In genomic region chr4:15015170-15015569, GRCh38 we compare ENCODE assay signal across 26 cellular contexts.
"Had no signal": no experiment of that assay in that cellular context is flagged by ENCODE, and none has a peak within 500 bp of the region (broad histone marks: within the 10 kb centered on the region; RNA-seq: fewer than 3 reads in every experiment).

No MANE protein-coding gene starts in this region.

- H3K9me3 ChIP-seq: left ventricle myocardium inferior, sigmoid colon, stomach, vagina had no signal

- H3K4me2 ChIP-seq: smooth muscle cell had no signal

- H3K27ac ChIP-seq: left ventricle myocardium inferior, vagina had no signal

- FAIRE-seq: endothelial cell of umbilical vein had no signal

- H3K27ac Mint-ChIP-seq: activated naive CD4-positive, alpha-beta T cell treated with anti-CD3 and anti-CD28 coated beads, Interleukin-2, amount 10 ng/mL, durations not matched to agents 7 days and 5 days; activated naive CD8-positive, alpha-beta T cell treated with anti-CD3 and anti-CD28 coated beads, Interleukin-2, amount 50 U/mL, for 24 hours; activated T-cell treated with anti-CD3 and anti-CD28 coated beads, Interleukin-2, amount 50 U/mL, for 72 hours; brain; nephron; stimulated activated memory B cell treated with anti-CD40 and anti-IgM and Interleukin-4, amounts not matched to agents 10 μg/mL and 1 μg/mL and 100 μg/mL, for 72 hours; T-cell; WTC11 had no signal

- H3K9me3 Mint-ChIP-seq: activated naive CD4-positive, alpha-beta T cell treated with anti-CD3 and anti-CD28 coated beads, Interleukin-2, amount 10 ng/mL, durations not matched to agents 7 days and 5 days; activated naive CD8-positive, alpha-beta T cell treated with anti-CD3 and anti-CD28 coated beads, Interleukin-2, amount 50 U/mL, for 24 hours; activated T-cell treated with anti-CD3 and anti-CD28 coated beads, Interleukin-2, amount 50 U/mL, for 72 hours; brain; effector memory CD8-positive, alpha-beta T cell; nephron; stimulated activated memory B cell treated with anti-CD40 and anti-IgM and Interleukin-4, amounts not matched to agents 10 μg/mL and 1 μg/mL and 100 μg/mL, for 72 hours; T-cell; WTC11 had no signal

- H3K4me1 Mint-ChIP-seq: nephron had no signal

- ATAC-seq: activated naive CD8-positive, alpha-beta T cell treated with anti-CD3 and anti-CD28 coated beads, Interleukin-2, amount 50 U/mL, for 24 hours; activated T-cell treated with anti-CD3 and anti-CD28 coated beads, Interleukin-2, amount 50 U/mL, for 72 hours; effector memory CD8-positive, alpha-beta T cell; esophagus mucosa; stimulated activated memory B cell treated with anti-CD40 and anti-IgM and Interleukin-4, amounts not matched to agents 10 μg/mL and 1 μg/mL and 100 μg/mL, for 72 hours; T-cell; WTC11 had no signal

- H3K27me3 ChIP-seq: sigmoid colon, stomach, vagina had no signal

- H3K4me3 Mint-ChIP-seq: activated naive CD4-positive, alpha-beta T cell treated with anti-CD3 and anti-CD28 coated beads, Interleukin-2, amount 10 ng/mL, durations not matched to agents 7 days and 5 days; activated T-cell treated with anti-CD3 and anti-CD28 coated beads, Interleukin-2, amount 50 U/mL, for 72 hours; brain; effector memory CD8-positive, alpha-beta T cell; nephron; stimulated activated memory B cell treated with anti-CD40 and anti-IgM and Interleukin-4, amounts not matched to agents 10 μg/mL and 1 μg/mL and 100 μg/mL, for 72 hours; T-cell; WTC11 had no signal

- DNase-seq: activated CD8-positive, alpha-beta memory T cell treated with anti-CD3 and anti-CD28 coated beads for 24 hours; activated CD8-positive, alpha-beta memory T cell treated with anti-CD3 and anti-CD28 coated beads, Interleukin-2, amount 50 U/mL, for 48 hours; activated effector memory CD4-positive, alpha-beta T cell treated with anti-CD3 and anti-CD28 coated beads, Interleukin-2, amount 50 U/mL, for 16 hours; activated naive CD4-positive, alpha-beta T cell treated with anti-CD3 and anti-CD28 coated beads, Interleukin-2, amount 10 ng/mL, durations not matched to agents 7 days and 5 days; activated naive CD8-positive, alpha-beta T cell treated with anti-CD3 and anti-CD28 coated beads, Interleukin-2, amount 50 U/mL, for 24 hours; activated T-cell treated with anti-CD3 and anti-CD28 coated beads, Interleukin-2, amount 50 U/mL, for 72 hours; anterior cingulate cortex; caudate nucleus; effector memory CD8-positive, alpha-beta T cell; foreskin melanocyte; left ventricle myocardium inferior; midbrain; posterior cingulate gyrus; sigmoid colon; stimulated activated CD4-positive, alpha-beta T cell treated with anti-CD3 and anti-CD28 coated beads, Interleukin-15, amount 100 ng/mL, for 24 hours; stomach; T-cell; trophoblast cell had no signal

- H3K4me3 ChIP-seq: left ventricle myocardium inferior, sigmoid colon, smooth muscle cell, stomach, vagina had no signal

- H3K36me3 Mint-ChIP-seq: WTC11 had no signal

- H3K27me3 Mint-ChIP-seq: activated naive CD4-positive, alpha-beta T cell treated with anti-CD3 and anti-CD28 coated beads, Interleukin-2, amount 10 ng/mL, durations not matched to agents 7 days and 5 days; activated naive CD8-positive, alpha-beta T cell treated with anti-CD3 and anti-CD28 coated beads, Interleukin-2, amount 50 U/mL, for 24 hours; brain; effector memory CD8-positive, alpha-beta T cell; stimulated activated memory B cell treated with anti-CD40 and anti-IgM and Interleukin-4, amounts not matched to agents 10 μg/mL and 1 μg/mL and 100 μg/mL, for 72 hours; T-cell had no signal
